In genomic region chr11:118930152-118930712, GRCh38 we compare ENCODE assay signal across 8 cellular contexts. TPM values are rescaled to one million over a fixed set of nuclear protein-coding genes. Genes with fewer than 3 reads are reported as not detected.
DNase-seq lines count a peak whose midpoint lies in the region; ATAC-seq, FAIRE-seq and TF ChIP-seq lines count a peak whose summit lies in the region.

No MANE protein-coding gene starts in this region.

- peak overlapping the region; percentile 79 for H3K4me2 ChIP-seq in neural progenitor cell

- peaks cover 18% of the 10 kb centered on the region for H3K4me1 ChIP-seq in neural progenitor cell
- peaks cover 0 to 51% (median 36%) of the 10 kb centered on the region in 5 donors for H3K4me1 ChIP-seq in subcutaneous abdominal adipose tissue (ENCODE audit: control insufficient read depth in 5 of 5, insufficient read depth in 5 of 5, low read length in 5 of 5)

- H3K36me3 Mint-ChIP-seq in neural progenitor cell: no peaks in the 10 kb centered on the region

- H3K36me3 ChIP-seq in neural progenitor cell (no peaks in the 10 kb centered on the region), subcutaneous abdominal adipose tissue (ENCODE audit: control insufficient read depth in 5 of 5, insufficient read depth in 5 of 5, low read length in 5 of 5) (no peaks in the 10 kb centered on the region)

- H3K27me3 ChIP-seq in neural progenitor cell: peaks cover 9% of the 10 kb centered on the region
- no peaks in the 10 kb centered on the region for H3K27me3 ChIP-seq in subcutaneous abdominal adipose tissue (ENCODE audit: control insufficient read depth in 5 of 5, insufficient read depth in 4 of 5, low read length in 5 of 5)

- H4K20me1 ChIP-seq in neural progenitor cell (ENCODE audit: low read depth): peaks cover 8% of the 10 kb centered on the region

- H3K27ac Mint-ChIP-seq in neural progenitor cell: peak overlapping the region; percentile 81

- peak overlapping the region; percentile 97 for H3K4me3 Mint-ChIP-seq in neural progenitor cell

- TF ChIP-seq CTCF in D721Med (IDR thresholded peaks at IDR 0.05; ENCODE audit: insufficient read depth, missing control alignments) (peak; percentile 80), foreskin fibroblast (IDR thresholded peaks at IDR 0.05; ENCODE audit: low read depth, low read length) (peak; percentile 81), neural progenitor cell (IDR thresholded peaks at IDR 0.05) (peak; percentile 95)

- DNase-seq in D721Med (ENCODE audit: insufficient read length, low spot score): no peak
- peak; percentile 62 to 66 for DNase-seq in Kasumi-1 (lab: John Stamatoyannopoulos, UW)
- peak; percentile 98 for DNase-seq in RPMI8226
- DNase-seq in activated T-helper 9 cell treated with anti-CD3 and anti-CD28 coated beads, Interleukin-2, amount 50 U/mL, for 16 hours (ENCODE audit: low read depth): peak; percentile 80
- DNase-seq in foreskin fibroblast: peak in 1 of 2 donors; percentile 84
- DNase-seq in neural progenitor cell (ENCODE audit: low spot score): peak; percentile 86

- H3K4me1 Mint-ChIP-seq in neural progenitor cell: peaks cover 34% of the 10 kb centered on the region

- no peak overlapping the region for H2AFZ ChIP-seq in neural progenitor cell (replicated peaks)

- H3K27ac ChIP-seq in neural progenitor cell (no peak overlapping the region), subcutaneous abdominal adipose tissue (ENCODE audit: low read depth, low read length) (peak overlapping the region; percentile 98)

- H3K79me2 ChIP-seq in neural progenitor cell (ENCODE audit: low read depth): peaks cover 3% of the 10 kb centered on the region

- H3K9me3 Mint-ChIP-seq in neural progenitor cell: no peaks in the 10 kb centered on the region

- H3K27me3 Mint-ChIP-seq in neural progenitor cell (ENCODE audit: insufficient read depth, low read depth): peaks cover 20% of the 10 kb centered on the region

- no peak for ATAC-seq in HG03565 (IDR thresholded peaks at IDR 0.05; ENCODE audit: unreplicated experiment)

- FAIRE-seq in D721Med (lab: Jason Lieb, UNC): no peak

- H3F3A ChIP-seq in neural progenitor cell (ENCODE audit: low read depth): peaks cover 27% of the 10 kb centered on the region

- no peak overlapping the region for H3K9ac ChIP-seq in neural progenitor cell
- H3K9ac ChIP-seq in subcutaneous abdominal adipose tissue (ENCODE audit: low read length in 5 of 5): peak overlapping the region in 3 of 5 donors; percentile 46 to 70 (median 48)

- H3K9me3 ChIP-seq in neural progenitor cell (ENCODE audit: low read depth) (no peaks in the 10 kb centered on the region), subcutaneous abdominal adipose tissue (ENCODE audit: control insufficient read depth in 5 of 5, low read length in 5 of 5) (no peaks in the 10 kb centered on the region)

- H3K4me3 ChIP-seq in foreskin fibroblast (ENCODE audit: low read depth in 1 of 2, low read length in 2 of 2) (peak overlapping the region; percentile 52 to 65), neural progenitor cell (peak overlapping the region; percentile 73), subcutaneous abdominal adipose tissue (ENCODE audit: low read depth in 1 of 5, low read length in 5 of 5) (peak overlapping the region; percentile 77 to 89 (median 83))

RNA-seq across cellular contexts. Expression of gene BCL9L, which starts 4.5 kb away (rescaled TPM):
- total RNA-seq in neural progenitor cell (ENCODE audit: low replicate concordance): 3.0 and 7.2 TPM in 2 replicates

RNA-seq across cellular contexts. Expression of gene UPK2, which starts 25.9 kb away (rescaled TPM):
- 0.43 TPM in 1 of 2 replicates, not detected in the other for total RNA-seq in neural progenitor cell (ENCODE audit: low replicate concordance)

RNA-seq across cellular contexts. Expression of gene FOXR1, which starts 41.3 kb away (rescaled TPM):
- not detected in 2 replicates for total RNA-seq in neural progenitor cell (ENCODE audit: low replicate concordance)

RNA-seq across cellular contexts. Expression of gene CXCR5, which starts 46.5 kb away (rescaled TPM):
- not detected in 2 replicates for total RNA-seq in neural progenitor cell (ENCODE audit: low replicate concordance)
